Comparison of ENCODE assay signal across 8 cellular contexts in the genomic region with DNA sequence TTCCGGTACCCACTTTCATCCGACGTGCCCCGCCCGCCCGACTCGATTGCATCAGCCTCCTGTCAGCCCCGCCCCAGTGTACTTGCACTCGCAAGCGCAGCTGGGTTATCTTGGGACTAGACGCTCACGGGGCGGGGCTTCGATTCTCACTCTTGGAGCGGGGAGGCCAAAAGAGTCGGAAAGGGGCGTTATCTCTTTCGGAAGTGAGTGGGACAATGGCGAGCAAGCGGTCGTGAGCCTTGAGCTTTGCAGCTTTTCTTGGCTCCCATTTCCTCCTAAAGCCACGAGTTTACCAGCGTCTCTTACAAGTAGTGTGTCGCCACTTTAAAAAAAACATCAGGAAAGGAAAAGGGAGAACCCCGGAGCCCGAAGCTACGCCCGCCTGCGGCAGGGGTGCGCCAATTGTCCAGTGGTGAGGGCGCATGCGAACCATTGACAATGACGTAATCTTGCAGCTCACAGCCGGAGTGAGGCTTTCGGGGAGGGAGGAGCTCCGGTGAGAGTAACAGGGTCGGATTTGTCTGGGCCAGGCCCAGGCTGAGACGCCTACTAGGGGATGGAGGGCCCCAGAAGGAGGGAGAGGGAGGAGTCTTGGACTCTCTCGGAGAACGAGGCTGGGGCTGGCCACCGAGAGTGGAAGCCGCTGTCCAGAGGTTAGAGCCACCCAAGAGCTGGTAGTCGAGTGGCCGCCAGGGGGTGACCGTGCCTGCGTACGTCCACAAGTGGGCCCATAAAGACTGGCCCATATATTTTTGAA.
A peak's percentile ranks its signal among the peaks of the same experiment; 100 is the strongest.
DNase-seq lines count a peak whose midpoint lies in the region; ATAC-seq and TF ChIP-seq lines count a peak whose summit lies in the region.

No MANE protein-coding gene starts in this region.

- 2% methylated on average over 45 of the region's 47 CpGs for WGBS in SK-N-SH (ENCODE audit: low lambda C conversion rate)

- H3K9me3 ChIP-seq in SK-N-SH: no peaks in the 10 kb centered on the region

- H3K27ac ChIP-seq in SK-N-SH (ENCODE audit: low read depth in 2 of 2, low read length in 1 of 2) (peak overlapping the region; percentile 95 to 96), temporal lobe (ENCODE audit: low read depth, low read length) (peak overlapping the region; percentile 69)

- peaks cover 0 to 9% of the 10 kb centered on the region in 2 experiments; a peak in 2 of 4 replicates for H3K4me1 ChIP-seq in SK-N-SH (ENCODE audit: control insufficient read depth in 1 of 2, insufficient read depth in 2 of 2, low read depth in 1 of 2, low read length in 1 of 2)

- H2AFZ ChIP-seq in SK-N-SH (ENCODE audit: low read depth): peak overlapping the region; percentile 91

- peak; percentile 73 for DNase-seq in GM10266 (ENCODE audit: extremely low spot score)
- DNase-seq in NCI-H1092 (lab: John Stamatoyannopoulos, UW): peak; percentile 94
- peak; percentile 76 for DNase-seq in SK-N-SH
- DNase-seq in activated naive CD4-positive, alpha-beta T cell treated with anti-CD3 and anti-CD28 coated beads, Interleukin-2, amount 50 U/mL, for 72 hours (ENCODE audit: low spot score in 2 of 2): peak; percentile 85 to 91
- DNase-seq in glomerular endothelial cell (ENCODE audit: extremely low read depth, low read depth, low spot score): peak; percentile 74
- peak; percentile 86 for DNase-seq in occipital lobe (lab: John Stamatoyannopoulos, UW)

- H3K9ac ChIP-seq in SK-N-SH: peak overlapping the region; percentile 81

- H3K27ac Mint-ChIP-seq in activated naive CD4-positive, alpha-beta T cell treated with anti-CD3 and anti-CD28 coated beads, Interleukin-2, amount 50 U/mL, for 72 hours: peak overlapping the region; percentile 97

- peaks cover 6 to 22% of the 10 kb centered on the region in 2 donors for H3K36me3 Mint-ChIP-seq in activated naive CD4-positive, alpha-beta T cell treated with anti-CD3 and anti-CD28 coated beads, Interleukin-2, amount 50 U/mL, for 72 hours

- peak overlapping the region; percentile 67 for H3K4me2 ChIP-seq in SK-N-SH

- H3K4me3 ChIP-seq in SK-N-SH (ENCODE audit: low read depth in 2 of 2, low read length in 1 of 2): peak overlapping the region; percentile 59 to 66

- H3F3A ChIP-seq in SK-N-SH (replicated peaks; ENCODE audit: insufficient read depth): peaks cover 3% of the 10 kb centered on the region

- CTCF ChIA-PET in SK-N-SH (lab: Yijun Ruan, JAX): interaction anchor here (0.6 to 2.5 kb wide), 9 partner anchors 11 to 370 kb away, joined by 3 to 14 read pairs (median 3); partner anchors contain the start of genes APEX2 and MAGED2

- peaks cover 6 to 9% of the 10 kb centered on the region in 2 donors for H3K9me3 Mint-ChIP-seq in activated naive CD4-positive, alpha-beta T cell treated with anti-CD3 and anti-CD28 coated beads, Interleukin-2, amount 50 U/mL, for 72 hours

- no peaks in the 10 kb centered on the region for H3K9me2 ChIP-seq in SK-N-SH

- no peaks in the 10 kb centered on the region for H3K36me3 ChIP-seq in SK-N-SH (replicated peaks in 1 of 2; ENCODE audit: control insufficient read depth in 1 of 2, insufficient read depth in 2 of 2, low read length in 1 of 2)

- H4K20me1 ChIP-seq in SK-N-SH (ENCODE audit: insufficient read depth): no peaks in the 10 kb centered on the region

- POLR2A ChIA-PET in SK-N-SH (lab: Yijun Ruan, JAX): interaction anchor here (0.6 to 2.6 kb wide), 13 partner anchors 56 to 812 kb away, joined by 3 to 33 read pairs (median 4); partner anchors contain the start of genes APEX2, GNL3L, MAGED2 and MAGEH1

- no peaks in the 10 kb centered on the region for H3K27me3 ChIP-seq in SK-N-SH (ENCODE audit: insufficient read depth)

- peak; percentile 63 for TF ChIP-seq CTCF in GM10266 (IDR thresholded peaks at IDR 0.05; ENCODE audit: control insufficient read depth, insufficient read depth, low read depth, missing control alignments)
- TF ChIP-seq CTCF in SK-N-SH (IDR thresholded peaks at IDR 0.05): peak; percentile 81

- TF ChIP-seq EP300 in SK-N-SH (IDR thresholded peaks at IDR 0.05; ENCODE audit: borderline replicate concordance in 1 of 2, low read depth in 1 of 2, low read length in 1 of 2): no peak

- no peaks in the 10 kb centered on the region; the same call in 1 of the 2 replicates for H3K79me2 ChIP-seq in SK-N-SH (ENCODE audit: insufficient read depth)

- TF ChIP-seq RAD21 in SK-N-SH (IDR thresholded peaks at IDR 0.05; ENCODE audit: low read length): peak; percentile 71

- ATAC-seq in HG02623 (IDR thresholded peaks at IDR 0.05; ENCODE audit: unreplicated experiment): peak; percentile 94
- ATAC-seq in activated naive CD4-positive, alpha-beta T cell treated with anti-CD3 and anti-CD28 coated beads, Interleukin-2, amount 50 U/mL, for 72 hours: peak; percentile 93 to 95

TF ChIP-seq in SK-N-SH, 30 proteins besides CTCF, POLR2A, EP300 and RAD21 (continues in another document):
- no peak for TF ChIP-seq MXI1 (IDR thresholded peaks at IDR 0.05; ENCODE audit: low read depth, low read length)
- TF ChIP-seq TCF12 (IDR thresholded peaks at IDR 0.05): 0 out of 2 replicates have a peak, but pooled peaks have one; percentile 4
- no peak for TF ChIP-seq TEAD4 (IDR thresholded peaks at IDR 0.05; ENCODE audit: borderline replicate concordance, insufficient read depth)
- no peak for TF ChIP-seq RCOR1 (IDR thresholded peaks at IDR 0.05; ENCODE audit: low read length)
- no peak for TF ChIP-seq EZH2phosphoT487 (IDR thresholded peaks at IDR 0.05; ENCODE audit: borderline replicate concordance, low read depth)
- TF ChIP-seq POLR2AphosphoS5 (IDR thresholded peaks at IDR 0.05; ENCODE audit: low read depth, low read length): peak; percentile 82
- no peak; the same call in 1 of the 2 replicates for TF ChIP-seq GATA2 (CRISPR knock-in tag; IDR thresholded peaks at IDR 0.05)
- TF ChIP-seq TAF1 (IDR thresholded peaks at IDR 0.05; ENCODE audit: borderline replicate concordance, low read depth, low read length): peak; percentile 35; the same call in 1 of the 2 replicates
- no peak for TF ChIP-seq FOXJ3 (CRISPR knock-in tag; IDR thresholded peaks at IDR 0.05)
- TF ChIP-seq RXRA (IDR thresholded peaks at IDR 0.05; ENCODE audit: borderline replicate concordance, low read depth): no peak
- TF ChIP-seq MAX (IDR thresholded peaks at IDR 0.05; ENCODE audit: low read depth): peak; percentile 38
- 0 out of 2 replicates have a peak, but pooled peaks have one; percentile 27 for TF ChIP-seq GABPA (IDR thresholded peaks at IDR 0.05; ENCODE audit: low read depth)
- peak; percentile 52; the same call in 1 of the 2 replicates for TF ChIP-seq YY1 (IDR thresholded peaks at IDR 0.05; ENCODE audit: low read depth)
- TF ChIP-seq SIN3A (IDR thresholded peaks at IDR 0.05; ENCODE audit: borderline replicate concordance, low read depth, low read length): 0 out of 2 replicates have a peak, but pooled peaks have one; percentile 24
- TF ChIP-seq, protein P1, sequence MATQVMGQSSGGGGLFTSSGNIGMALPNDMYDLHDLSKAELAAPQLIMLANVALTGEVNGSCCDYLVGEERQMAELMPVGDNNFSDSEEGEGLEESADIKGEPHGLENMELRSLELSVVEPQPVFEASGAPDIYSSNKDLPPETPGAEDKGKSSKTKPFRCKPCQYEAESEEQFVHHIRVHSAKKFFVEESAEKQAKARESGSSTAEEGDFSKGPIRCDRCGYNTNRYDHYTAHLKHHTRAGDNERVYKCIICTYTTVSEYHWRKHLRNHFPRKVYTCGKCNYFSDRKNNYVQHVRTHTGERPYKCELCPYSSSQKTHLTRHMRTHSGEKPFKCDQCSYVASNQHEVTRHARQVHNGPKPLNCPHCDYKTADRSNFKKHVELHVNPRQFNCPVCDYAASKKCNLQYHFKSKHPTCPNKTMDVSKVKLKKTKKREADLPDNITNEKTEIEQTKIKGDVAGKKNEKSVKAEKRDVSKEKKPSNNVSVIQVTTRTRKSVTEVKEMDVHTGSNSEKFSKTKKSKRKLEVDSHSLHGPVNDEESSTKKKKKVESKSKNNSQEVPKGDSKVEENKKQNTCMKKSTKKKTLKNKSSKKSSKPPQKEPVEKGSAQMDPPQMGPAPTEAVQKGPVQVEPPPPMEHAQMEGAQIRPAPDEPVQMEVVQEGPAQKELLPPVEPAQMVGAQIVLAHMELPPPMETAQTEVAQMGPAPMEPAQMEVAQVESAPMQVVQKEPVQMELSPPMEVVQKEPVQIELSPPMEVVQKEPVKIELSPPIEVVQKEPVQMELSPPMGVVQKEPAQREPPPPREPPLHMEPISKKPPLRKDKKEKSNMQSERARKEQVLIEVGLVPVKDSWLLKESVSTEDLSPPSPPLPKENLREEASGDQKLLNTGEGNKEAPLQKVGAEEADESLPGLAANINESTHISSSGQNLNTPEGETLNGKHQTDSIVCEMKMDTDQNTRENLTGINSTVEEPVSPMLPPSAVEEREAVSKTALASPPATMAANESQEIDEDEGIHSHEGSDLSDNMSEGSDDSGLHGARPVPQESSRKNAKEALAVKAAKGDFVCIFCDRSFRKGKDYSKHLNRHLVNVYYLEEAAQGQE (IDR thresholded peaks at IDR 0.05; ENCODE audit: low read depth, low read length): peak; percentile 71; the same call in 1 of the 2 replicates
- no peak for TF ChIP-seq FOSL2 (IDR thresholded peaks at IDR 0.05; ENCODE audit: borderline replicate concordance, low read depth)
- peak; percentile 22; the same call in 1 of the 2 replicates for TF ChIP-seq ELF1 (IDR thresholded peaks at IDR 0.05)
- no peak for TF ChIP-seq JUND (IDR thresholded peaks at IDR 0.05)
- TF ChIP-seq SMC3 (IDR thresholded peaks at IDR 0.05; ENCODE audit: low read depth, low read length): peak; percentile 63
- 0 out of 2 replicates have a peak, but pooled peaks have one; percentile 19 for TF ChIP-seq FOXM1 (IDR thresholded peaks at IDR 0.05; ENCODE audit: low read depth)
- TF ChIP-seq RFX5 (IDR thresholded peaks at IDR 0.05; ENCODE audit: low read length): peak; percentile 60; the same call in 1 of the 2 replicates
- TF ChIP-seq NRF1 (IDR thresholded peaks at IDR 0.05; ENCODE audit: low read depth, low read length): peak; percentile 51
- TF ChIP-seq USF1 (IDR thresholded peaks at IDR 0.05; ENCODE audit: borderline replicate concordance, low read depth): no peak
- TF ChIP-seq CHD2 (IDR thresholded peaks at IDR 0.05; ENCODE audit: low read length, partially characterized antibody): no peak

Comparison
In these comparisons a context has a peak if more than half of its experiments do, and no peak if none do; other contexts are left out.
1. Peak in every context shown above with its lines: DNase-seq, ATAC-seq, H3K4me3 ChIP-seq and H3K27ac ChIP-seq.